1 cellular context compared by ENCODE assay signal in genomic region chr12:54935235-54935951, GRCh38.
TF ChIP-seq lines count a peak whose summit lies in the region.

No MANE protein-coding gene starts in this region.

TF ChIP-seq in K562, 482 proteins besides CTCF, POLR2A, EP300 and RAD21 (continued from another document and continues in another):
- TF ChIP-seq ZNF449 (CRISPR knock-in tag; IDR thresholded peaks at IDR 0.05) = no peak
- TF ChIP-seq SFPQ (IDR thresholded peaks at IDR 0.05; ENCODE audit: low read depth, low read length) = no peak
- TF ChIP-seq RBBP5 (IDR thresholded peaks at IDR 0.05; ENCODE audit: borderline replicate concordance, insufficient read depth, low read length, poor library complexity, severe bottlenecking) = no peak
- TF ChIP-seq DEAF1 (CRISPR knock-in tag; IDR thresholded peaks at IDR 0.05) = peak; percentile 59; the same call in 1 of the 2 replicates
- no peak for TF ChIP-seq SMARCA5 (IDR thresholded peaks at IDR 0.05)
- TF ChIP-seq PHF20 (IDR thresholded peaks at IDR 0.05; ENCODE audit: partially characterized antibody) = no peak
- no peak for TF ChIP-seq BCL6 (CRISPR knock-in tag; IDR thresholded peaks at IDR 0.05)
- TF ChIP-seq SPI1 (IDR thresholded peaks at IDR 0.05; ENCODE audit: borderline replicate concordance, low read depth, low read length) = no peak
- no peak for TF ChIP-seq REST (CRISPR knock-in tag; IDR thresholded peaks at IDR 0.05; ENCODE audit: low read depth)
- TF ChIP-seq PURB (CRISPR knock-in tag; IDR thresholded peaks at IDR 0.05; ENCODE audit: low read depth) = no peak
- no peak for TF ChIP-seq CHAMP1 (IDR thresholded peaks at IDR 0.05)
- TF ChIP-seq JUNB (CRISPR knock-in tag; conservative IDR thresholded peaks at IDR 0.05) = 0 out of 2 replicates have a peak, but pooled peaks have one; percentile 17
- TF ChIP-seq GABPB1 (CRISPR knock-in tag; IDR thresholded peaks at IDR 0.05) = no peak
- no peak for TF ChIP-seq NONO (IDR thresholded peaks at IDR 0.05; ENCODE audit: low read depth in 2 of 2, low read length in 1 of 2)
- TF ChIP-seq FOXO4 (CRISPR knock-in tag; IDR thresholded peaks at IDR 0.05) = no peak
- TF ChIP-seq SNIP1 (IDR thresholded peaks at IDR 0.05; ENCODE audit: low read depth) = no peak
- TF ChIP-seq CREB1 (IDR thresholded peaks at IDR 0.05) = no peak
- no peak for TF ChIP-seq CREB1 (CRISPR knock-in tag; IDR thresholded peaks at IDR 0.05)
- no peak for TF ChIP-seq CBX8 (IDR thresholded peaks at IDR 0.05; ENCODE audit: borderline replicate concordance, extremely low read depth, low read depth, low read length, poor library complexity, severe bottlenecking)
- no peak for TF ChIP-seq KLF1 (tag; IDR thresholded peaks at IDR 0.05)
- TF ChIP-seq DDX20 (tag; IDR thresholded peaks at IDR 0.05; ENCODE audit: low read depth) = no peak
- TF ChIP-seq ILF3 (IDR thresholded peaks at IDR 0.05; ENCODE audit: borderline replicate concordance) = no peak
- TF ChIP-seq RBM15 (IDR thresholded peaks at IDR 0.05; ENCODE audit: insufficient read depth, low read length) = no peak
- TF ChIP-seq CBX3 (IDR thresholded peaks at IDR 0.05; ENCODE audit: borderline replicate concordance in 1 of 2, low read length in 2 of 2) = peak in 1 of 2 experiments; percentile 68; a peak in 1 of 3 replicates
- no peak for TF ChIP-seq CHCHD3 (CRISPR knock-in tag; IDR thresholded peaks at IDR 0.05)
- TF ChIP-seq RBM39 (optimal IDR thresholded peaks at IDR 0.05; ENCODE audit: low read depth, low read length) = no peak
- peak; percentile 23; the same call in 1 of the 2 replicates for TF ChIP-seq ZFX (CRISPR knock-in tag; IDR thresholded peaks at IDR 0.05)
- TF ChIP-seq THRA (IDR thresholded peaks at IDR 0.05) = no peak
- no peak for TF ChIP-seq ELK3 (CRISPR knock-in tag; IDR thresholded peaks at IDR 0.05)
- no peak for TF ChIP-seq PRPF4 (IDR thresholded peaks at IDR 0.05; ENCODE audit: insufficient read depth, low read depth, low read length, poor library complexity, severe bottlenecking)
- TF ChIP-seq ARID1B (IDR thresholded peaks at IDR 0.05) = peak; percentile 60
- TF ChIP-seq ZNF282 (CRISPR knock-in tag; IDR thresholded peaks at IDR 0.05) = no peak
- no peak for TF ChIP-seq CBFB (CRISPR knock-in tag; IDR thresholded peaks at IDR 0.05)
- TF ChIP-seq EHMT2 (IDR thresholded peaks at IDR 0.05) = no peak; the same call in 1 of the 2 replicates
- TF ChIP-seq ZBED1 (IDR thresholded peaks at IDR 0.05) = no peak
- TF ChIP-seq MIER1 (IDR thresholded peaks at IDR 0.05; ENCODE audit: low read depth) = no peak
- no peak for TF ChIP-seq PCBP1 (IDR thresholded peaks at IDR 0.05; ENCODE audit: low read depth, low read length, poor library complexity, severe bottlenecking)
- no peak for TF ChIP-seq ZFP36 (IDR thresholded peaks at IDR 0.05; ENCODE audit: low read depth, low read length, partially characterized antibody)
- no peak for TF ChIP-seq GTF2B (IDR thresholded peaks at IDR 0.05; ENCODE audit: extremely low read depth, insufficient read length)
- TF ChIP-seq U2AF2 (optimal IDR thresholded peaks at IDR 0.05; ENCODE audit: low read depth, low read length) = no peak
- peak; percentile 56 for TF ChIP-seq CREM (IDR thresholded peaks at IDR 0.05; ENCODE audit: low read depth)
- no peak for TF ChIP-seq ZNF133 (CRISPR knock-in tag; IDR thresholded peaks at IDR 0.05)
- no peak for TF ChIP-seq GATAD2A (IDR thresholded peaks at IDR 0.05)
- no peak for TF ChIP-seq IFI16 (CRISPR knock-in tag; IDR thresholded peaks at IDR 0.05)
- no peak for TF ChIP-seq EWSR1 (IDR thresholded peaks at IDR 0.05; ENCODE audit: borderline replicate concordance, low read depth, partially characterized antibody)
- no peak for TF ChIP-seq ZNF197 (CRISPR knock-in tag; IDR thresholded peaks at IDR 0.05; ENCODE audit: low read depth)
- no peak for TF ChIP-seq ZNF143 (CRISPR knock-in tag; IDR thresholded peaks at IDR 0.05)
- TF ChIP-seq THAP7 (CRISPR knock-in tag; IDR thresholded peaks at IDR 0.05) = no peak
- no peak for TF ChIP-seq HNRNPH1 (optimal IDR thresholded peaks at IDR 0.05; ENCODE audit: low read depth, low read length)
- TF ChIP-seq TARDBP (IDR thresholded peaks at IDR 0.05) = no peak
- no peak for TF ChIP-seq ZNF253 (CRISPR knock-in tag; conservative IDR thresholded peaks at IDR 0.05)
- TF ChIP-seq HEY1 (CRISPR knock-in tag; IDR thresholded peaks at IDR 0.05; ENCODE audit: borderline replicate concordance) = no peak
- peak; percentile 84 for TF ChIP-seq MAFG (tag; conservative IDR thresholded peaks at IDR 0.05)
- TF ChIP-seq ZNF212 (CRISPR knock-in tag; IDR thresholded peaks at IDR 0.05) = no peak
- no peak for TF ChIP-seq FOXA1 (IDR thresholded peaks at IDR 0.05; ENCODE audit: borderline replicate concordance)
- no peak for TF ChIP-seq ZNF778 (CRISPR knock-in tag; IDR thresholded peaks at IDR 0.05)
- no peak for TF ChIP-seq PML (IDR thresholded peaks at IDR 0.05; ENCODE audit: low read length)
- no peak for TF ChIP-seq HDAC6 (IDR thresholded peaks at IDR 0.05; ENCODE audit: low read depth, low read length)
- no peak for TF ChIP-seq BMI1 (IDR thresholded peaks at IDR 0.05; ENCODE audit: low read length)
- TF ChIP-seq ZNF354B (CRISPR knock-in tag; IDR thresholded peaks at IDR 0.05) = no peak
